In genomic region chr12:122265931-122266771, GRCh38 we compare ENCODE assay signal across 1 cellular context.
TF ChIP-seq lines count a peak whose summit lies in the region.

Gene VPS33A, minus strand, starts transcription at chr12:122266494. Its CDS starts 86 bp downstream, at chr12:122266408.

TF ChIP-seq in GM12878, 131 proteins besides CTCF, POLR2A, EP300 and RAD21 (continued from another document and continues in another):
- peak; percentile 98 for TF ChIP-seq NKRF (conservative IDR thresholded peaks at IDR 0.05)
- TF ChIP-seq YBX1 (IDR thresholded peaks at IDR 0.05) = no peak
- TF ChIP-seq ZNF687 (IDR thresholded peaks at IDR 0.05) = peak; percentile 53; the same call in 1 of the 2 replicates
- peak; percentile 100 for TF ChIP-seq USF2 (IDR thresholded peaks at IDR 0.05; ENCODE audit: borderline replicate concordance, low read depth, low read length)
- peak; percentile 52; the same call in 1 of the 2 replicates for TF ChIP-seq NR2F1 (conservative IDR thresholded peaks at IDR 0.05)
- peak; percentile 82 for TF ChIP-seq HCFC1 (IDR thresholded peaks at IDR 0.05; ENCODE audit: low read length)
- TF ChIP-seq RFX5 (IDR thresholded peaks at IDR 0.05; ENCODE audit: low read depth, low read length) = 0 out of 2 replicates have a peak, but pooled peaks have one; percentile 15
- no peak for TF ChIP-seq CUX1 (IDR thresholded peaks at IDR 0.05; ENCODE audit: insufficient replicate concordance, low read depth, low read length)
- TF ChIP-seq REST (IDR thresholded peaks at IDR 0.05; ENCODE audit: low read depth, low read length) = peak; percentile 49; the same call in 1 of the 2 replicates
- TF ChIP-seq IKZF1 (conservative IDR thresholded peaks at IDR 0.05) = peak; percentile 91
- no peak for TF ChIP-seq ZNF622 (IDR thresholded peaks at IDR 0.05)
- TF ChIP-seq RAD51 (IDR thresholded peaks at IDR 0.05) = peak; percentile 100
- TF ChIP-seq SMAD1 (IDR thresholded peaks at IDR 0.05; ENCODE audit: low read depth, partially characterized antibody) = peak; percentile 52
- TF ChIP-seq ZBTB40 (IDR thresholded peaks at IDR 0.05; ENCODE audit: borderline replicate concordance) = peak; percentile 78
- TF ChIP-seq E2F4 (IDR thresholded peaks at IDR 0.05; ENCODE audit: low read depth, low read length) = no peak
- TF ChIP-seq IRF3 (IDR thresholded peaks at IDR 0.05) = no peak
- TF ChIP-seq ZNF24 (IDR thresholded peaks at IDR 0.05) = 0 out of 2 replicates have a peak, but pooled peaks have one; percentile 24
- TF ChIP-seq NR2C2 (IDR thresholded peaks at IDR 0.05; ENCODE audit: borderline replicate concordance, control insufficient read depth, insufficient read length, low read depth) = no peak
- TF ChIP-seq RUNX3 (IDR thresholded peaks at IDR 0.05; ENCODE audit: low read length) = peak; percentile 71
- peak; percentile 77; the same call in 1 of the 2 replicates for TF ChIP-seq PML (IDR thresholded peaks at IDR 0.05; ENCODE audit: low read length)
- peak; percentile 86 for TF ChIP-seq SP1 (IDR thresholded peaks at IDR 0.05; ENCODE audit: low read depth, low read length)
- TF ChIP-seq SMC3 (IDR thresholded peaks at IDR 0.05; ENCODE audit: borderline replicate concordance, low read length) = no peak
- TF ChIP-seq STAT3 (IDR thresholded peaks at IDR 0.05; ENCODE audit: low read depth, low read length) = no peak
- TF ChIP-seq MAX (IDR thresholded peaks at IDR 0.05; ENCODE audit: low read depth, low read length) = peak; percentile 97
- TF ChIP-seq BMI1 (IDR thresholded peaks at IDR 0.05; ENCODE audit: borderline replicate concordance) = no peak
- no peak for TF ChIP-seq CBX3 (IDR thresholded peaks at IDR 0.05; ENCODE audit: borderline replicate concordance, low read depth)
- peak; percentile 87; the same call in 1 of the 2 replicates for TF ChIP-seq TARDBP (IDR thresholded peaks at IDR 0.05; ENCODE audit: borderline replicate concordance)
- no peak for TF ChIP-seq PAX5 (IDR thresholded peaks at IDR 0.05; ENCODE audit: borderline replicate concordance, low read depth, low read length)
- peak; percentile 60; the same call in 1 of the 2 replicates for TF ChIP-seq CHD2 (IDR thresholded peaks at IDR 0.05; ENCODE audit: borderline replicate concordance, low read depth, low read length)
- peak; percentile 60; the same call in 1 of the 2 replicates for TF ChIP-seq SMARCA5 (IDR thresholded peaks at IDR 0.05)
- peak; percentile 83 for TF ChIP-seq MXI1 (IDR thresholded peaks at IDR 0.05; ENCODE audit: low read depth, low read length)
